Comparison of ENCODE assay signal across 8 cellular contexts in genomic region chr1:23792151-23792945, GRCh38.
A peak's percentile ranks its signal among the peaks of the same experiment; 100 is the strongest.
DNase-seq lines count a peak whose midpoint lies in the region; ATAC-seq and TF ChIP-seq lines count a peak whose summit lies in the region.

No MANE protein-coding gene starts in this region.

- H2AFZ ChIP-seq in ACC112 (ENCODE audit: low read length, unreplicated experiment) = no peak overlapping the region

- no peak for ATAC-seq in HG02610 (IDR thresholded peaks at IDR 0.05; ENCODE audit: unreplicated experiment)

- no peaks in the 10 kb centered on the region for H3K9me3 ChIP-seq in HUES48 (ENCODE audit: control insufficient read depth, insufficient read depth, low read length)
- H3K9me3 ChIP-seq in mucosa of stomach (ENCODE audit: control insufficient read depth, low read length) = no peaks in the 10 kb centered on the region

- DNase-seq in cardiac fibroblast (ENCODE audit: low read depth in 2 of 2) (no peak), activated gamma-delta T cell treated with Interleukin-2 at 50 U/mL for 16 hours (no peak), dedifferentiated amniotic fluid mesenchymal stem cell (ENCODE audit: extremely low spot score) (no peak), DMS79 (lab: John Stamatoyannopoulos, UW) (no peak)

- H3K9ac ChIP-seq in HUES48 (ENCODE audit: low read depth, low read length) (no peak overlapping the region), mucosa of stomach (ENCODE audit: low read length) (peak overlapping the region; percentile 77)

- H3K36me3 ChIP-seq in ACC112 (ENCODE audit: insufficient read depth, low read length) (peaks cover 8% of the 10 kb centered on the region; the same call in 1 of the 2 replicates), HUES48 (ENCODE audit: control insufficient read depth, insufficient read depth, low read length) (peaks cover 45% of the 10 kb centered on the region), mucosa of stomach (ENCODE audit: control insufficient read depth, insufficient read depth, low read length) (peaks cover 18% of the 10 kb centered on the region)

- H3K4me3 ChIP-seq in ACC112 (ENCODE audit: low read depth, low read length) (peak overlapping the region; percentile 99), HUES48 (ENCODE audit: low read depth, low read length) (peak overlapping the region; percentile 85), cardiac fibroblast (replicated peaks in 1 of 2; ENCODE audit: low read depth in 2 of 2, low read length in 2 of 2) (peak overlapping the region; percentile 88 to 90), mucosa of stomach (ENCODE audit: low read length) (no peak overlapping the region)

- H3K27me3 ChIP-seq in ACC112 (ENCODE audit: insufficient read depth, low read length) = no peaks in the 10 kb centered on the region
- no peaks in the 10 kb centered on the region for H3K27me3 ChIP-seq in HUES48 (ENCODE audit: control insufficient read depth, insufficient read depth, low read length)
- no peaks in the 10 kb centered on the region for H3K27me3 ChIP-seq in mucosa of stomach (ENCODE audit: control insufficient read depth, insufficient read depth, low read length)

- TF ChIP-seq CTCF in cardiac fibroblast (IDR thresholded peaks at IDR 0.05; ENCODE audit: low read depth, low read length) = no peak

- H3K4me1 ChIP-seq in ACC112 (ENCODE audit: control insufficient read depth, insufficient read depth, low read length, unreplicated experiment) (peaks cover 27% of the 10 kb centered on the region), HUES48 (ENCODE audit: control insufficient read depth, insufficient read depth, low read length) (peaks cover 10% of the 10 kb centered on the region), mucosa of stomach (ENCODE audit: control insufficient read depth, insufficient read depth, low read length) (peaks cover 48% of the 10 kb centered on the region)

- peaks cover 26% of the 10 kb centered on the region for H3K79me2 ChIP-seq in ACC112 (ENCODE audit: control insufficient read depth, insufficient read depth, low read length, unreplicated experiment)

- H3K27ac ChIP-seq in ACC112 (ENCODE audit: low read depth, low read length) = no peak overlapping the region
- peak overlapping the region; percentile 79 for H3K27ac ChIP-seq in HUES48 (ENCODE audit: low read depth, low read length)
